In the genomic region with DNA sequence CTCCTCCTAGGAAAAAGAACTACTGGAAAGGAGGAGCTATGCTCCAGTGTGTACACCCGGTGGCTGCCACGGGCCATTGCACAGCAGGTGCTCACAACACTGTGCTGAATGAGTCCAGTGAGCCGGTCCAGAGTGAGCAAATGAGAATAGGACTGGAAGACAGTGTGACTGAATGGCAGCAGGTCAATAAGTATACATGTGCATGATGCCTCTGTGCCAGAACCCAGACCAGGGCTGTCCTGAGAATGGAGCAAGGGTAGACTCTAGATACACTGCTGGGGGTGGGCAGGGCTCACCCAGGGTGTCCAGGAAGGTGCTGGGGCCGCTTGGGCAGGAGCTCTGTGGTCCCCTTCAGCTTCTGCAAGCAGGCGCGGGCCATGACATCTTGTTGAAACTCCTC, we compare ENCODE assay signal across 21 cellular contexts. TPM values are rescaled to one million over a fixed set of nuclear protein-coding genes. Genes with fewer than 3 reads are reported as not detected.
DNase-seq lines count a peak whose midpoint lies in the region; ATAC-seq lines count a peak whose summit lies in the region.
"Had no signal": no experiment of that assay in that cellular context is flagged by ENCODE, and none has a peak within 500 bp of the region (broad histone marks: within the 10 kb centered on the region; RNA-seq: fewer than 3 reads in every experiment).

No MANE protein-coding gene starts in this region.

- POLR2A ChIA-PET in activated CD8-positive, alpha-beta T cell treated with anti-CD3 and anti-CD28 coated beads, Interleukin-2, amount 10 ng/mL, durations not matched to agents 7 days and 5 days (lab: Charles Lee): interaction anchor here (1.7 kb wide), 1 partner anchor 8 kb away, joined by 5 read pairs; no protein-coding TSS in a partner anchor

- H3K27ac Mint-ChIP-seq in activated naive CD8-positive, alpha-beta T cell treated with anti-CD3 and anti-CD28 coated beads for 36 hours: no peak overlapping the region
- no peak overlapping the region for H3K27ac Mint-ChIP-seq in activated naive CD8-positive, alpha-beta T cell treated with anti-CD3 and anti-CD28 coated beads, Interleukin-2, amount 50 U/mL, for 24 hours
- peak overlapping the region; percentile 12 for H3K27ac Mint-ChIP-seq in activated CD8-positive, alpha-beta T cell treated with anti-CD3 and anti-CD28 coated beads, Interleukin-2, amount 10 ng/mL, durations not matched to agents 7 days and 5 days
- peak overlapping the region; percentile 40 to 42 for H3K27ac Mint-ChIP-seq in stimulated activated naive CD8-positive, alpha-beta T cell treated with anti-CD3 and anti-CD28 coated beads, Interleukin-15, amount 100 ng/mL, for 72 hours
- H3K27ac Mint-ChIP-seq: memory B cell; stimulated activated naive B cell treated with anti-CD40 and anti-IgM and Interleukin-4, amounts not matched to agents 10 μg/mL and 1 μg/mL and 100 μg/mL, for 72 hours; WTC11 had no signal

- no peaks in the 10 kb centered on the region for H3K9me3 Mint-ChIP-seq in activated naive CD8-positive, alpha-beta T cell treated with anti-CD3 and anti-CD28 coated beads for 36 hours
- H3K9me3 Mint-ChIP-seq in activated naive CD8-positive, alpha-beta T cell treated with anti-CD3 and anti-CD28 coated beads, Interleukin-2, amount 50 U/mL, for 24 hours: no peaks in the 10 kb centered on the region
- no peaks in the 10 kb centered on the region for H3K9me3 Mint-ChIP-seq in activated CD8-positive, alpha-beta T cell treated with anti-CD3 and anti-CD28 coated beads, Interleukin-2, amount 10 ng/mL, durations not matched to agents 7 days and 5 days (ENCODE audit: insufficient read depth)
- no peaks in the 10 kb centered on the region for H3K9me3 Mint-ChIP-seq in stimulated activated naive CD8-positive, alpha-beta T cell treated with anti-CD3 and anti-CD28 coated beads, Interleukin-15, amount 100 ng/mL, for 72 hours
- H3K9me3 Mint-ChIP-seq: CD14-positive monocyte; memory B cell; naive thymus-derived CD4-positive, alpha-beta T cell; stimulated activated naive B cell treated with anti-CD40 and anti-IgM and Interleukin-4, amounts not matched to agents 10 μg/mL and 1 μg/mL and 100 μg/mL, for 72 hours; WTC11 had no signal

- ATAC-seq in activated naive CD8-positive, alpha-beta T cell treated with anti-CD3 and anti-CD28 coated beads, Interleukin-2, amount 50 U/mL, for 24 hours: no peak
- ATAC-seq in activated CD8-positive, alpha-beta T cell treated with anti-CD3 and anti-CD28 coated beads, Interleukin-2, amount 10 ng/mL, durations not matched to agents 7 days and 5 days: no peak
- ATAC-seq in stimulated activated naive CD8-positive, alpha-beta T cell treated with anti-CD3 and anti-CD28 coated beads, Interleukin-15, amount 100 ng/mL, for 72 hours: no peak
- ATAC-seq in GM19463 (IDR thresholded peaks at IDR 0.05; ENCODE audit: unreplicated experiment): no peak
- ATAC-seq: naive thymus-derived CD4-positive, alpha-beta T cell; stimulated activated naive B cell treated with anti-CD40 and anti-IgM and Interleukin-4, amounts not matched to agents 10 μg/mL and 1 μg/mL and 100 μg/mL, for 72 hours; upper lobe of right lung; WTC11 had no signal

- H3K27me3 Mint-ChIP-seq in activated naive CD8-positive, alpha-beta T cell treated with anti-CD3 and anti-CD28 coated beads for 36 hours: no peaks in the 10 kb centered on the region
- no peaks in the 10 kb centered on the region for H3K27me3 Mint-ChIP-seq in activated naive CD8-positive, alpha-beta T cell treated with anti-CD3 and anti-CD28 coated beads, Interleukin-2, amount 50 U/mL, for 24 hours
- no peaks in the 10 kb centered on the region for H3K27me3 Mint-ChIP-seq in activated CD8-positive, alpha-beta T cell treated with anti-CD3 and anti-CD28 coated beads, Interleukin-2, amount 10 ng/mL, durations not matched to agents 7 days and 5 days (ENCODE audit: low read depth)
- no peaks in the 10 kb centered on the region for H3K27me3 Mint-ChIP-seq in stimulated activated naive CD8-positive, alpha-beta T cell treated with anti-CD3 and anti-CD28 coated beads, Interleukin-15, amount 100 ng/mL, for 72 hours
- H3K27me3 Mint-ChIP-seq: memory B cell; naive thymus-derived CD4-positive, alpha-beta T cell; stimulated activated naive B cell treated with anti-CD40 and anti-IgM and Interleukin-4, amounts not matched to agents 10 μg/mL and 1 μg/mL and 100 μg/mL, for 72 hours had no signal

- peaks cover 28% of the 10 kb centered on the region for H3K4me1 Mint-ChIP-seq in activated naive CD8-positive, alpha-beta T cell treated with anti-CD3 and anti-CD28 coated beads for 36 hours
- peaks cover 24% of the 10 kb centered on the region for H3K4me1 Mint-ChIP-seq in activated naive CD8-positive, alpha-beta T cell treated with anti-CD3 and anti-CD28 coated beads, Interleukin-2, amount 50 U/mL, for 24 hours
- H3K4me1 Mint-ChIP-seq in activated CD8-positive, alpha-beta T cell treated with anti-CD3 and anti-CD28 coated beads, Interleukin-2, amount 10 ng/mL, durations not matched to agents 7 days and 5 days (ENCODE audit: low read depth): peaks cover 35% of the 10 kb centered on the region
- peaks cover 46% of the 10 kb centered on the region for H3K4me1 Mint-ChIP-seq in stimulated activated naive CD8-positive, alpha-beta T cell treated with anti-CD3 and anti-CD28 coated beads, Interleukin-15, amount 100 ng/mL, for 72 hours
- H3K4me1 Mint-ChIP-seq: WTC11 had no signal

- CTCF ChIA-PET in activated CD8-positive, alpha-beta T cell treated with anti-CD3 and anti-CD28 coated beads, Interleukin-2, amount 10 ng/mL, durations not matched to agents 7 days and 5 days (lab: Charles Lee): interaction anchor here (1.3 to 1.9 kb wide), 2 partner anchors 13 to 120 kb away, joined by 3 to 9 read pairs; no protein-coding TSS in a partner anchor

- peak overlapping the region; percentile 53 for H3K4me3 Mint-ChIP-seq in activated naive CD8-positive, alpha-beta T cell treated with anti-CD3 and anti-CD28 coated beads for 36 hours
- H3K4me3 Mint-ChIP-seq in activated naive CD8-positive, alpha-beta T cell treated with anti-CD3 and anti-CD28 coated beads, Interleukin-2, amount 50 U/mL, for 24 hours: no peak overlapping the region
- H3K4me3 Mint-ChIP-seq in activated CD8-positive, alpha-beta T cell treated with anti-CD3 and anti-CD28 coated beads, Interleukin-2, amount 10 ng/mL, durations not matched to agents 7 days and 5 days: no peak overlapping the region
- H3K4me3 Mint-ChIP-seq in stimulated activated naive CD8-positive, alpha-beta T cell treated with anti-CD3 and anti-CD28 coated beads, Interleukin-15, amount 100 ng/mL, for 72 hours: no peak overlapping the region
- H3K4me3 Mint-ChIP-seq: CD14-positive monocyte; memory B cell; naive thymus-derived CD4-positive, alpha-beta T cell; stimulated activated naive B cell treated with anti-CD40 and anti-IgM and Interleukin-4, amounts not matched to agents 10 μg/mL and 1 μg/mL and 100 μg/mL, for 72 hours; WTC11 had no signal

- DNase-seq in NCI-H1105 treated with DMSO at 0.1 percent for 48 hours (lab: John Stamatoyannopoulos, UW): peak; percentile 53
- no peak for DNase-seq in NCI-H1105 (lab: John Stamatoyannopoulos, UW)
- no peak for DNase-seq in activated naive CD8-positive, alpha-beta T cell treated with anti-CD3 and anti-CD28 coated beads for 36 hours
- DNase-seq in activated naive CD8-positive, alpha-beta T cell treated with anti-CD3 and anti-CD28 coated beads, Interleukin-2, amount 50 U/mL, for 24 hours: no peak
- peak; percentile 19 for DNase-seq in activated CD8-positive, alpha-beta T cell treated with anti-CD3 and anti-CD28 coated beads, Interleukin-2, amount 10 ng/mL, durations not matched to agents 7 days and 5 days
- DNase-seq in stimulated activated naive CD8-positive, alpha-beta T cell treated with anti-CD3 and anti-CD28 coated beads, Interleukin-15, amount 100 ng/mL, for 72 hours: no peak
- DNase-seq in stimulated activated CD4-positive, alpha-beta T cell treated with anti-CD3 and anti-CD28 coated beads, Interleukin-15, amount 100 ng/mL, for 24 hours: no peak
- DNase-seq: activated gamma-delta T cell; hypothalamus; kidney; naive thymus-derived CD4-positive, alpha-beta T cell; NCI-H1930; SIG-M5; spleen; stimulated activated naive B cell treated with anti-CD40 and anti-IgM and Interleukin-4, amounts not matched to agents 10 μg/mL and 1 μg/mL and 100 μg/mL, for 72 hours; T-helper 2 cell; upper lobe of right lung had no signal

- peaks cover 42% of the 10 kb centered on the region for H3K36me3 Mint-ChIP-seq in activated naive CD8-positive, alpha-beta T cell treated with anti-CD3 and anti-CD28 coated beads for 36 hours
- peaks cover 54% of the 10 kb centered on the region for H3K36me3 Mint-ChIP-seq in activated naive CD8-positive, alpha-beta T cell treated with anti-CD3 and anti-CD28 coated beads, Interleukin-2, amount 50 U/mL, for 24 hours (ENCODE audit: low read depth)
- H3K36me3 Mint-ChIP-seq in activated CD8-positive, alpha-beta T cell treated with anti-CD3 and anti-CD28 coated beads, Interleukin-2, amount 10 ng/mL, durations not matched to agents 7 days and 5 days (ENCODE audit: low read depth): peaks cover 85% of the 10 kb centered on the region

RNA-seq across cellular contexts. Expression of gene POLG, which starts 8.3 kb away (rescaled TPM):
- total RNA-seq in activated naive CD8-positive, alpha-beta T cell treated with anti-CD3 and anti-CD28 coated beads for 36 hours: 100 to 1,000 TPM in 1 of 2 experiments, 10 to 100 TPM in 1; 96.1 to 102 TPM
- total RNA-seq in activated CD8-positive, alpha-beta T cell treated with anti-CD3 and anti-CD28 coated beads, Interleukin-2, amount 10 ng/mL, durations not matched to agents 7 days and 5 days: 100 to 1,000 TPM; 121 to 128 TPM

Comparison
In these comparisons a context has a peak if more than half of its experiments do, and no peak if none do; other contexts are left out.
1. DNase-seq: peak in NCI-H1105 treated with DMSO at 0.1 percent for 48 hours (single experiment) and activated CD8-positive, alpha-beta T cell treated with anti-CD3 and anti-CD28 coated beads, Interleukin-2, amount 10 ng/mL, durations not matched to agents 7 days and 5 days (single experiment); none in NCI-H1105 (single experiment), activated naive CD8-positive, alpha-beta T cell treated with anti-CD3 and anti-CD28 coated beads for 36 hours (single experiment), activated naive CD8-positive, alpha-beta T cell treated with anti-CD3 and anti-CD28 coated beads, Interleukin-2, amount 50 U/mL, for 24 hours (single experiment), stimulated activated naive CD8-positive, alpha-beta T cell treated with anti-CD3 and anti-CD28 coated beads, Interleukin-15, amount 100 ng/mL, for 72 hours (0 of 2) and stimulated activated CD4-positive, alpha-beta T cell treated with anti-CD3 and anti-CD28 coated beads, Interleukin-15, amount 100 ng/mL, for 24 hours (single experiment).
2. H3K27ac Mint-ChIP-seq: peak in activated CD8-positive, alpha-beta T cell treated with anti-CD3 and anti-CD28 coated beads, Interleukin-2, amount 10 ng/mL, durations not matched to agents 7 days and 5 days (single experiment) and stimulated activated naive CD8-positive, alpha-beta T cell treated with anti-CD3 and anti-CD28 coated beads, Interleukin-15, amount 100 ng/mL, for 72 hours (2 of 2); none in activated naive CD8-positive, alpha-beta T cell treated with anti-CD3 and anti-CD28 coated beads for 36 hours (single experiment) and activated naive CD8-positive, alpha-beta T cell treated with anti-CD3 and anti-CD28 coated beads, Interleukin-2, amount 50 U/mL, for 24 hours (single experiment).